25 cellular contexts compared by ENCODE assay signal in genomic region chr10:119454990-119455389, GRCh38.
"Had no signal": no experiment of that assay in that cellular context is flagged by ENCODE, and none has a peak within 500 bp of the region (broad histone marks: within the 10 kb centered on the region; RNA-seq: fewer than 3 reads in every experiment).

No MANE protein-coding gene starts in this region.

- H3K4me3 ChIP-seq: dorsolateral prefrontal cortex, esophagus squamous epithelium, heart right ventricle, lung, psoas muscle, sigmoid colon, testis, transverse colon, upper lobe of right lung, uterus had no signal

- H3K36me3 ChIP-seq: uterus had no signal

- H3K36me3 Mint-ChIP-seq: stimulated activated effector memory CD8-positive, alpha-beta T cell treated with anti-CD3 and anti-CD28 coated beads, Interleukin-12 subunit alpha, Interleukin-12 subunit beta, amount 100 ng/mL, for 72 hours had no signal

- H3K27me3 Mint-ChIP-seq: memory B cell had no signal

- DNase-seq: effector CD4-positive, alpha-beta T cell; esophagus squamous epithelium; foreskin melanocyte; glutamatergic neuron; heart right ventricle; hippocampal formation; kidney glomerular epithelial cell; left ventricle myocardium superior; nucleus accumbens; sigmoid colon; stimulated activated CD4-positive, alpha-beta T cell treated with anti-CD3 and anti-CD28 coated beads, Interleukin-2, amount 100 ng/mL, for 24 hours; stimulated activated CD4-positive, alpha-beta T cell treated with anti-CD3 and anti-CD28 coated beads, Interleukin-4, amount 100 ng/mL, for 24 hours; stimulated activated naive CD8-positive, alpha-beta T cell treated with anti-CD3 and anti-CD28 coated beads, Interleukin-15, Interleukin-2, amounts not matched to agents 100 U/mL and 50 U/mL, for 24 hours; substantia nigra; testis; transverse colon; upper lobe of right lung; uterus had no signal

- H3K9me3 ChIP-seq: esophagus squamous epithelium, heart right ventricle, psoas muscle, sigmoid colon, testis, transverse colon, upper lobe of right lung, uterus had no signal

- H3K9me3 Mint-ChIP-seq: memory B cell; nephron; stimulated activated effector memory CD8-positive, alpha-beta T cell treated with anti-CD3 and anti-CD28 coated beads, Interleukin-12 subunit alpha, Interleukin-12 subunit beta, amount 100 ng/mL, for 72 hours had no signal

- H3K27ac Mint-ChIP-seq: nephron; stimulated activated effector memory CD8-positive, alpha-beta T cell treated with anti-CD3 and anti-CD28 coated beads, Interleukin-12 subunit alpha, Interleukin-12 subunit beta, amount 100 ng/mL, for 72 hours had no signal

- H3K27ac ChIP-seq: dorsolateral prefrontal cortex, esophagus squamous epithelium, heart right ventricle, psoas muscle, sigmoid colon, testis, transverse colon, upper lobe of right lung, uterus had no signal

- ATAC-seq: heart right ventricle; left ventricle myocardium superior; psoas muscle; right cardiac atrium; stimulated activated effector memory CD8-positive, alpha-beta T cell treated with anti-CD3 and anti-CD28 coated beads, Interleukin-12 subunit alpha, Interleukin-12 subunit beta, amount 100 ng/mL, for 72 hours; stimulated activated naive CD8-positive, alpha-beta T cell treated with anti-CD3 and anti-CD28 coated beads, Interleukin-15, Interleukin-2, amounts not matched to agents 100 U/mL and 50 U/mL, for 24 hours; upper lobe of right lung had no signal

- H3K4me1 ChIP-seq: psoas muscle, testis, transverse colon, upper lobe of right lung, uterus had no signal

- H3K27me3 ChIP-seq: dorsolateral prefrontal cortex, esophagus squamous epithelium, heart right ventricle, sigmoid colon, testis, transverse colon, upper lobe of right lung, uterus had no signal

- H3K4me3 Mint-ChIP-seq: memory B cell; nephron; stimulated activated effector memory CD8-positive, alpha-beta T cell treated with anti-CD3 and anti-CD28 coated beads, Interleukin-12 subunit alpha, Interleukin-12 subunit beta, amount 100 ng/mL, for 72 hours had no signal
